Comparison of ENCODE assay signal across 10 cellular contexts in the genomic region with DNA sequence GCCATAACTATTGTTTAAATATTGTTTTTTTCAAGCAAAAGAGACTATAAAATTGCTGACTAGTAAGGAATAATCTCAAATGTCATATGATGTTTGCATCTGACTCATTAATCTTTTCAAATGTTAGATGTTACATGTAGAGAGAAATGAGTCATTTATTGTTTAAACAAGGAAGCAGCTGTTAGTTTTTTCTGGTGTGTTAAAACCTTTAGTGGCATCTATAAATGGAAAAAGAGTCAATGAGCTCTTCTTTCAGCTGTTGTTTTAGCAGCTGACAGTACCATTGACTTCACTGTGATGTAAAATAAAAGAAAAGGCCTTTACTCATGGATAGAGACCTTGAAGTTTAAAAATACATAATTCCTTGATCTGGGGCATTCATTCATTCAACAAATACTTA. TPM values are rescaled to one million over a fixed set of nuclear protein-coding genes. Genes with fewer than 3 reads are reported as not detected.
DNase-seq lines count a peak whose midpoint lies in the region; ATAC-seq and TF ChIP-seq lines count a peak whose summit lies in the region.
"Had no signal": no experiment of that assay in that cellular context is flagged by ENCODE, and none has a peak within 500 bp of the region (broad histone marks: within the 10 kb centered on the region; RNA-seq: fewer than 3 reads in every experiment).

No MANE protein-coding gene starts in this region.

- intact Hi-C loops in adrenal gland (cut with DNase I): no loop called here

- no peaks in the 10 kb centered on the region for H3K27me3 ChIP-seq in skeletal muscle tissue (ENCODE audit: control insufficient read depth in 3 of 3, insufficient read depth in 3 of 3, low read length in 3 of 3)
- no peaks in the 10 kb centered on the region for H3K27me3 ChIP-seq in adrenal gland

- peak overlapping the region; percentile 93 for H3K27ac ChIP-seq in skeletal muscle tissue (ENCODE audit: low read depth, low read length)
- no peak overlapping the region for H3K27ac ChIP-seq in adrenal gland

- no peak for TF ChIP-seq CTCF in adrenal gland (IDR thresholded peaks at IDR 0.05)

- H3K9me3 ChIP-seq in skeletal muscle tissue (ENCODE audit: control insufficient read depth in 3 of 3, low read length in 3 of 3) (no peaks in the 10 kb centered on the region), adrenal gland (replicated peaks in 1 of 3) (no peaks in the 10 kb centered on the region)

- no peaks in the 10 kb centered on the region for H3K4me1 ChIP-seq in skeletal muscle tissue (ENCODE audit: control insufficient read depth in 3 of 3, insufficient read depth in 3 of 3, low read length in 3 of 3)
- H3K4me1 ChIP-seq in adrenal gland (replicated peaks in 1 of 2): peaks cover 0 to 11% of the 10 kb centered on the region in 2 donors

- DNase-seq in NCI-H2171 treated with DMSO at 0.1 percent for 48 hours (lab: John Stamatoyannopoulos, UW): peak; percentile 12
- DNase-seq in NCI-H2171 (lab: John Stamatoyannopoulos, UW): no peak
- peak; percentile 15 to 48 for DNase-seq in NCI-H446 (lab: John Stamatoyannopoulos, UW)
- DNase-seq in epidermal melanocyte (ENCODE audit: insufficient read length, low spot score): peak; percentile 37
- no peak for DNase-seq in adrenal gland
- no peak for DNase-seq in NCI-H187 (lab: John Stamatoyannopoulos, UW)
- DNase-seq: activated T-cell treated with anti-CD3 and anti-CD28 coated beads, Interleukin-2, amount 50 U/mL, for 72 hours; glutamatergic neuron had no signal

- H3K36me3 ChIP-seq in skeletal muscle tissue (ENCODE audit: control insufficient read depth in 3 of 3, insufficient read depth in 3 of 3, low read length in 3 of 3) (peaks cover 2 to 5% (median 2%) of the 10 kb centered on the region in 3 donors), adrenal gland (replicated peaks in 1 of 2) (no peaks in the 10 kb centered on the region)

- peak overlapping the region in 2 of 3 donors; percentile 27 to 30 for H3K4me3 ChIP-seq in skeletal muscle tissue (ENCODE audit: low read length in 3 of 3)
- H3K4me3 ChIP-seq in adrenal gland: no peak overlapping the region

- peak overlapping the region in 1 of 3 donors; percentile 18 for H3K9ac ChIP-seq in skeletal muscle tissue (ENCODE audit: low read depth in 1 of 3, low read length in 3 of 3)

- TF ChIP-seq POLR2A in adrenal gland (IDR thresholded peaks at IDR 0.05): no peak

- no peak for ATAC-seq in GM21786 (IDR thresholded peaks at IDR 0.05; ENCODE audit: unreplicated experiment)

RNA-seq across cellular contexts. Expression of a gene that starts 1.8 kb away (rescaled TPM):
- total RNA-seq in skeletal muscle tissue: 2,637 TPM
- 1 to 10 TPM in 2 of 8 donors, under 1 TPM in 6; 0.28 to 3.1 (median 0.40) TPM for total RNA-seq in adrenal gland
- polyA plus RNA-seq in adrenal gland: 1 to 10 TPM in 1 of 3 donors, under 1 TPM in 2; 0.18 to 1.4 (median 0.91) TPM

RNA-seq across cellular contexts. Expression of a gene that starts 28.4 kb away (rescaled TPM):
- 8.4 TPM for total RNA-seq in skeletal muscle tissue
- total RNA-seq in adrenal gland: 10 to 100 TPM in 6 of 8 donors, 1 to 10 TPM in 2; 4.1 to 13.9 (median 10.8) TPM
- polyA plus RNA-seq in adrenal gland: 10 to 100 TPM in 1 of 3 donors, 1 to 10 TPM in 2; 3.6 to 15.7 (median 8.8) TPM

Comparison
In these comparisons a context has a peak if more than half of its experiments do, and no peak if none do; other contexts are left out.
1. DNase-seq: peak in NCI-H2171 treated with DMSO at 0.1 percent for 48 hours (single experiment), NCI-H446 (2 of 2) and epidermal melanocyte (single experiment); none in NCI-H2171 (single experiment), adrenal gland (0 of 7) and NCI-H187 (0 of 2).
2. H3K4me3 ChIP-seq: peak in skeletal muscle tissue (2 of 3); none in adrenal gland (0 of 4).
3. RNA of a gene that starts 1.8 kb away (total RNA-seq): 2,637 TPM in skeletal muscle tissue (single experiment); 0.28 to 3.1 TPM in adrenal gland; every median in the first group is over 100 times any median in the second.